Comparison of ENCODE assay signal across 13 cellular contexts in the genomic region with DNA sequence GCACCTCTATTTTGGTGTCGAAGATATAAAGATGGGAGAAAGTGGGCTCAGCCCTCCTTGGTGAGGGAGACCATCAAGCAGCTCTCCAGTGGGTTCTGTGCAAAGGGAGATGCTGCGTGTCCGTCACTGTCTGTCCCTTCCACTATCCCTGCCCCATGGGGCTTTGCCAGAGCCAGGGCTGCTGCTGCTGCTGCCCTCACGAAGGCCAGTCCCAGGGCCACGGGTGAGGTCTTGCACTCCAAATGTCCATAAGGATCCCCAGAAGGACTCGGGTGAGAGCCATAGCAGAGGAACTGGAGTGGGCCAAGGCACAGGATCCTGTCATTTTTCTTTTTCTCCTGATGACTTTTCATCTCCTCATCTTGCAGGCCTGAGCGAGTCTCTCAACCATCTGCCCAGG. TPM values are rescaled to one million over a fixed set of nuclear protein-coding genes. Genes with fewer than 3 reads are reported as not detected.
A peak's percentile ranks its signal among the peaks of the same experiment; 100 is the strongest.
DNase-seq lines count a peak whose midpoint lies in the region; TF ChIP-seq lines count a peak whose summit lies in the region.
"Had no signal": no experiment of that assay in that cellular context is flagged by ENCODE, and none has a peak within 500 bp of the region (broad histone marks: within the 10 kb centered on the region; RNA-seq: fewer than 3 reads in every experiment).

No MANE protein-coding gene starts in this region.

- H3K27ac ChIP-seq in cingulate gyrus (ENCODE audit: low read depth, low read length): peak overlapping the region; percentile 39
- H3K27ac ChIP-seq in substantia nigra (ENCODE audit: low read depth, low read length, poor library complexity, severe bottlenecking): peak overlapping the region; percentile 99

- H3K4me1 Mint-ChIP-seq in CD14-positive monocyte: peaks cover 9% of the 10 kb centered on the region

- H3K36me3 Mint-ChIP-seq in CD14-positive monocyte: peaks cover 4 to 6% of the 10 kb centered on the region in 2 donors
- H3K36me3 Mint-ChIP-seq: CD4-positive, alpha-beta memory T cell had no signal

- DNase-seq in CD14-positive monocyte (ENCODE audit: low spot score) (peak; percentile 23), substantia nigra (lab: John Stamatoyannopoulos, UW) (no peak), NCI-H774 (lab: John Stamatoyannopoulos, UW) (no peak), NCI-H1694 (lab: John Stamatoyannopoulos, UW) (no peak)
- DNase-seq in activated CD4-positive, alpha-beta T cell treated with anti-CD3 and anti-CD28 coated beads for 4 hours: no peak
- DNase-seq: Caco-2; CD4-positive, alpha-beta memory T cell; DMS153; DND-41; GOT3; HFFc6 had no signal

- peaks cover 35 to 60% (median 44%) of the 10 kb centered on the region in 3 donors for H3K27me3 Mint-ChIP-seq in CD14-positive monocyte (ENCODE audit: low read depth in 3 of 3)

- H3K4me3 Mint-ChIP-seq in CD14-positive monocyte: no peak overlapping the region
- H3K4me3 Mint-ChIP-seq: CD4-positive, alpha-beta memory T cell; HFFc6 had no signal

- intact Hi-C loops in CD14-positive monocyte (cut with micrococcal nuclease): no loop called here

- H3K27ac Mint-ChIP-seq in CD14-positive monocyte: no peak overlapping the region
- H3K27ac Mint-ChIP-seq: HFFc6 had no signal

- peaks cover 0 to 6% (median 4%) of the 10 kb centered on the region in 7 donors for H3K9me3 Mint-ChIP-seq in CD14-positive monocyte
- H3K9me3 Mint-ChIP-seq: CD4-positive, alpha-beta memory T cell; HFFc6 had no signal

- no peak for TF ChIP-seq CTCF in CD14-positive monocyte (IDR thresholded peaks at IDR 0.05)

RNA-seq across cellular contexts. Expression of gene DIPK1C, which starts 3.7 kb away (rescaled TPM):
- not detected for polyA plus RNA-seq in CD14-positive monocyte
- polyA plus RNA-seq: BJ; CD4-positive, alpha-beta memory T cell had no signal

RNA-seq across cellular contexts. Expression of gene CNDP2, which starts 35.3 kb away (rescaled TPM):
- polyA plus RNA-seq in CD14-positive monocyte: 100 to 1,000 TPM; 103 to 186 TPM
